ENCODE assay signal across 8 cellular contexts in the genomic region with DNA sequence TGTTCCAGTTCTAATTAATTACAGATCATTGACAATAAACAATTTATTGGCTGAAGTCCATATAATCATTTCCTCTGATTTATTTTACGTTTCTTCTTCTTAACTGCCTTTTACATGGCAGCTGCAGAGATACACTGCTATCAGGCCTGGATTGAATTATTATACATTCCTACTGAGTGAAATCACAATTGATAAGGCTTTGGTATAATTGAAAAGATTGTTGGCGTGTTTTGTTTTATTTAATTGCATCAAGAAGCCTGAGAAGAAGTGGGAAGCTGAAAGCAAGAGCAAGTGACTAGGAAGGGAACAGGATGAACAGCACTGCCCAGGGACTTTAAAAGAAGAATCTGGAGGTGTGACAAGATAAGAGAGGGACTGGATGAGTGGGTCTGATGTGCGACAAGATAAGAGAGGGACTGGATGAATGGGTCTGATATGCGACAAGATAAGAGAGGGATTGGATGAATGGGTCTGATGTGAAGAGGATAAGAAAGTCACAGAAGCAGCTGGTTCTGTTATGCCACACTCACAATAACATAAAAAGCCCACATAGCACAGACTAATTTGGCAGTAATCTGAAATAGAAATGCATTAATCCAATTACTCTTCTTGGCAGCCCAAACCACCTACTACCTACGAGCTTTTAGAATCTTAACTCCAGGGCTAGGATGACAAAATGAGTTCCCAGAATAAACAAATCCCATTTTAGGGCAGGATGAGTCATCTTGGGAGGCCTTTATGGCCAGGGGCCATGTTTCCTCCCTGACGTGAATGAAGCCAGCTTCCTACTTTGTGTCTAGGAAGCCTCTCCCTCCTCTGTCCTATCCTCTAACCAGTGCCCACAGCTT.
DNase-seq lines count a peak whose midpoint lies in the region; ATAC-seq, FAIRE-seq and TF ChIP-seq lines count a peak whose summit lies in the region.

No MANE protein-coding gene starts in this region.

- TF ChIP-seq CTCF in foreskin fibroblast (IDR thresholded peaks at IDR 0.05; ENCODE audit: low read depth, low read length) = no peak
- no peak for TF ChIP-seq CTCF in retinal pigment epithelial cell (conservative IDR thresholded peaks at IDR 0.05; ENCODE audit: low read depth, low read length)

- ATAC-seq in GM21619 (IDR thresholded peaks at IDR 0.05; ENCODE audit: unreplicated experiment) = no peak

- DNase-seq in GM04503 (ENCODE audit: low read depth) = peak; percentile 58
- DNase-seq in RCC 7860 (ENCODE audit: low spot score) = peak; percentile 20
- DNase-seq in foreskin fibroblast = peak; percentile 66 to 92
- peak; percentile 75 for DNase-seq in retinal pigment epithelial cell (ENCODE audit: low read depth)
- DNase-seq in GM12891 (ENCODE audit: insufficient read length, low spot score) = no peak
- DNase-seq in stimulated activated CD4-positive, alpha-beta T cell treated with anti-CD3 and anti-CD28 coated beads, Interleukin-4, amount 100 ng/mL, for 1 hour = no peak
- no peak for DNase-seq in NCI-H774 (lab: John Stamatoyannopoulos, UW)

- no peak for TF ChIP-seq POLR2A in GM12891 (IDR thresholded peaks at IDR 0.05; ENCODE audit: low read depth, low read length)

- no peak overlapping the region for H3K4me3 ChIP-seq in foreskin fibroblast (ENCODE audit: low read depth in 1 of 2, low read length in 2 of 2)
- H3K4me3 ChIP-seq in retinal pigment epithelial cell (ENCODE audit: low read length) = no peak overlapping the region

- no peak for FAIRE-seq in RCC 7860 (lab: Jason Lieb, UNC)
- FAIRE-seq in GM12891 (lab: Jason Lieb, UNC) = no peak

TF ChIP-seq in GM12891, 5 proteins besides CTCF, POLR2A, EP300 and RAD21:
- no peak for TF ChIP-seq POLR2AphosphoS5 (IDR thresholded peaks at IDR 0.05; ENCODE audit: low read depth, low read length)

Comparison
In these comparisons a context has a peak if more than half of its experiments do, and no peak if none do; other contexts are left out.
1. DNase-seq: peak in GM04503 (single experiment), RCC 7860 (single experiment), foreskin fibroblast (2 of 2) and retinal pigment epithelial cell (single experiment); none in GM12891 (single experiment), stimulated activated CD4-positive, alpha-beta T cell treated with anti-CD3 and anti-CD28 coated beads, Interleukin-4, amount 100 ng/mL, for 1 hour (single experiment) and NCI-H774 (single experiment).